In genomic region chr3:57164606-57165573, GRCh38 we compare ENCODE assay signal across 8 cellular contexts. TPM values are rescaled to one million over a fixed set of nuclear protein-coding genes. Genes with fewer than 3 reads are reported as not detected.
A peak's percentile ranks its signal among the peaks of the same experiment; 100 is the strongest.
DNase-seq lines count a peak whose midpoint lies in the region; ATAC-seq and TF ChIP-seq lines count a peak whose summit lies in the region.

Gene IL17RD (minus strand): TSS chr3:57165353. CDS start chr3:57165286, 67 bp downstream.

- H3K4me1 Mint-ChIP-seq in activated naive CD4-positive, alpha-beta T cell treated with anti-CD3 and anti-CD28 coated beads for 36 hours (ENCODE audit: low read depth): peaks cover 7% of the 10 kb centered on the region

- H3K9me3 ChIP-seq in Peyer's patch (no peaks in the 10 kb centered on the region), thyroid gland (no peaks in the 10 kb centered on the region)

- peaks cover 70% of the 10 kb centered on the region for H3K27me3 Mint-ChIP-seq in activated naive CD4-positive, alpha-beta T cell treated with anti-CD3 and anti-CD28 coated beads for 36 hours (ENCODE audit: low read depth)

- WGBS in thyroid gland, 2 donors: 1 to 3% methylated on average over 30 to 44 of the region's 100 CpGs

- ATAC-seq in HG02938 (IDR thresholded peaks at IDR 0.05; ENCODE audit: unreplicated experiment): no peak

- H3K27ac ChIP-seq in Peyer's patch (peak within 1 kb of the TSS in 3 of 4 donors; percentile 16 to 43 (median 31)), thyroid gland (no peak within 1 kb of the TSS)

- H3K36me3 Mint-ChIP-seq in activated naive CD4-positive, alpha-beta T cell treated with anti-CD3 and anti-CD28 coated beads for 36 hours (ENCODE audit: low read depth): no peaks in the 10 kb centered on the region

- H3K4me1 ChIP-seq in Peyer's patch (peaks cover 0 to 14% (median 12%) of the 10 kb centered on the region in 4 donors), thyroid gland (peaks cover 11 to 16% of the 10 kb centered on the region in 2 donors)

- H3K27me3 ChIP-seq in Peyer's patch (no peaks in the 10 kb centered on the region), thyroid gland (no peaks in the 10 kb centered on the region)

- peak within 1 kb of the TSS; percentile 75 for H3K4me3 Mint-ChIP-seq in activated naive CD4-positive, alpha-beta T cell treated with anti-CD3 and anti-CD28 coated beads for 36 hours

- H3K27ac Mint-ChIP-seq in activated naive CD4-positive, alpha-beta T cell treated with anti-CD3 and anti-CD28 coated beads for 36 hours: no peak within 1 kb of the TSS

- intact Hi-C loops in activated naive CD4-positive, alpha-beta T cell treated with anti-CD3 and anti-CD28 coated beads for 36 hours (cut with micrococcal nuclease): no loop called here
- intact Hi-C loops in thyroid gland (cut with DNase I): no loop called here

- no peaks in the 10 kb centered on the region for H3K9me3 Mint-ChIP-seq in activated naive CD4-positive, alpha-beta T cell treated with anti-CD3 and anti-CD28 coated beads for 36 hours

- H3K4me3 ChIP-seq in Peyer's patch: peak within 1 kb of the TSS; percentile 52 to 78 (median 70)
- peak within 1 kb of the TSS; percentile 15 to 51 (median 39) for H3K4me3 ChIP-seq in thyroid gland (replicated peaks in 1 of 3)

- CTCF ChIA-PET in activated naive CD4-positive, alpha-beta T cell treated with anti-CD3 and anti-CD28 coated beads for 36 hours (lab: Charles Lee): interaction anchor here (1.0 kb wide), 1 partner anchor 64 kb away, joined by 3 read pairs; no protein-coding TSS in a partner anchor

- H3K36me3 ChIP-seq in Peyer's patch (no peaks in the 10 kb centered on the region), thyroid gland (no peaks in the 10 kb centered on the region)

- DNase-seq in GM10266 (ENCODE audit: extremely low spot score) (peak; percentile 91), HK-2 (ENCODE audit: unreplicated experiment) (peak; percentile 70), Peyer's patch (peak; percentile 68 to 82 (median 82)), globus pallidus (ENCODE audit: low spot score) (peak; percentile 72), nucleus accumbens (lab: John Stamatoyannopoulos, UW) (peak in 45 of 56 donors; percentile 6 to 80 (median 44)), thyroid gland (peak; percentile 68 to 75)
- peak; percentile 57 for DNase-seq in activated naive CD4-positive, alpha-beta T cell treated with anti-CD3 and anti-CD28 coated beads for 36 hours

- TF ChIP-seq CTCF in GM10266 (IDR thresholded peaks at IDR 0.05; ENCODE audit: control insufficient read depth, insufficient read depth, low read depth, missing control alignments): no peak
- no peak for TF ChIP-seq CTCF in Peyer's patch (IDR thresholded peaks at IDR 0.05)
- no peak for TF ChIP-seq CTCF in thyroid gland (IDR thresholded peaks at IDR 0.05)

- TF ChIP-seq POLR2A in Peyer's patch (IDR thresholded peaks at IDR 0.05) (no peak), thyroid gland (IDR thresholded peaks at IDR 0.05) (peak; percentile 15 to 28)

RNA-seq across cellular contexts. Expression of gene IL17RD, which starts in this region (rescaled TPM):
- total RNA-seq in Peyer's patch: 1 to 10 TPM in 2 of 4 donors, under 1 TPM in 2; 0.88 to 5.8 (median 2.1) TPM
- total RNA-seq in activated naive CD4-positive, alpha-beta T cell treated with anti-CD3 and anti-CD28 coated beads for 36 hours: under 1 TPM in 1 of 2 experiments, not detected in 1; 0.02 TPM
- total RNA-seq in thyroid gland: 1 to 10 TPM in 3 of 4 donors, under 1 TPM in 1; 0.59 to 2.6 (median 1.4) TPM

Comparison
In these comparisons a context has a peak if more than half of its experiments do, and no peak if none do; other contexts are left out.
1. Peak in DNase-seq in activated naive CD4-positive, alpha-beta T cell treated with anti-CD3 and anti-CD28 coated beads for 36 hours; RNA of the gene not detected or under 1 TPM.
2. H3K27ac ChIP-seq: peak in Peyer's patch (3 of 4); none in thyroid gland (0 of 3).
3. POLR2A ChIP-seq: peak in thyroid gland (2 of 2); none in Peyer's patch (0 of 2).
4. Peak in every context shown above with its lines, with median percentiles within 50 percentile points of each other: DNase-seq.